ENCODE assay signal across 26 cellular contexts in the genomic region with DNA sequence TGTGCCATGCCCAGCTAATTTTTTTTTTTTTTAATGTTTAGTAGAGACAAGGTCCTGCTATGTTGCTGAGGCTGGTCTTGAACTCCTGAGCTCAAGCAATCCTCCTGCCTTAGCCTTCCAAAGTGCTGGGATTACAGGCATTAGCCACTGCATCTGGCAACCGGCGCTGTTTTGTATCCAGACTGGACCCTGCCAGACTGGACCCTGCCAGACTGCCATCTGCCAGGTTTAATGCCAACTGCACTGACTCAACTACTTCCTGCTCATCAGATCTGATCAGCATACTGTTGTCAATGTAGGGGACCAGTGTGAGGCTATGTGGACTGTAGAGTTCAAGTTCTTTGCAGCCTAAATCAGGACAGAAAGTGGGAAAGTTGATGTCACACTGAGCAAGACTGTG. TPM values are rescaled to one million over a fixed set of nuclear protein-coding genes. Genes with fewer than 3 reads are reported as not detected.
"Had no signal": no experiment of that assay in that cellular context is flagged by ENCODE, and none has a peak within 500 bp of the region (broad histone marks: within the 10 kb centered on the region; RNA-seq: fewer than 3 reads in every experiment).

No MANE protein-coding gene starts in this region.

- H3K4me3 ChIP-seq: cardiac muscle cell, gastroesophageal sphincter, heart left ventricle, psoas muscle, sigmoid colon, testis had no signal

- DNase-seq: activated CD4-positive, alpha-beta T cell treated with anti-CD3 and anti-CD28 coated beads for 48 hours; activated CD4-positive, alpha-beta T cell treated with anti-CD3 and anti-CD28 coated beads, Interleukin-2, amount 50 U/mL, for 48 hours; activated CD8-positive, alpha-beta memory T cell treated with anti-CD3 and anti-CD28 coated beads for 24 hours; activated effector memory CD4-positive, alpha-beta T cell treated with Interleukin-2 at 50 U/mL for 16 hours; activated naive CD4-positive, alpha-beta T cell treated with Interleukin-2 at 50 U/mL for 16 hours; cortex of kidney; immature natural killer cell; naive thymus-derived CD4-positive, alpha-beta T cell; sigmoid colon; small intestine; stimulated activated CD4-positive, alpha-beta T cell treated with anti-CD3 and anti-CD28 coated beads, Interleukin-2, amount 100 ng/mL, for 24 hours; stimulated activated naive CD4-positive, alpha-beta T cell; T-helper 9 cell; testis; trophoblast cell had no signal

- H3K27me3 ChIP-seq: cardiac muscle cell, gastroesophageal sphincter, sigmoid colon, testis had no signal

- H3K9me3 ChIP-seq: gastroesophageal sphincter, heart left ventricle, psoas muscle, sigmoid colon, testis had no signal

- ATAC-seq: gastroesophageal sphincter; heart left ventricle; naive thymus-derived CD4-positive, alpha-beta T cell; psoas muscle had no signal

- H3K36me3 ChIP-seq: cardiac muscle cell, heart left ventricle had no signal

- FAIRE-seq: endothelial cell of umbilical vein, small intestine, TTC549, urothelium cell line had no signal

RNA-seq across cellular contexts. Expression of a gene that starts 36.6 kb away (rescaled TPM):
- total RNA-seq: fibroblast of villous mesenchyme, kidney epithelial cell, lower leg skin, mesothelial cell of epicardium had no signal

RNA-seq across cellular contexts. Expression of a gene that starts 39.4 kb away (rescaled TPM):
- total RNA-seq: fibroblast of villous mesenchyme had no signal
